In genomic region chr10:96124230-96125141, GRCh38 we compare ENCODE assay signal across 8 cellular contexts. TPM values are rescaled to one million over a fixed set of nuclear protein-coding genes. Genes with fewer than 3 reads are reported as not detected.
A peak's percentile ranks its signal among the peaks of the same experiment; 100 is the strongest.
DNase-seq lines count a peak whose midpoint lies in the region; ATAC-seq, FAIRE-seq and TF ChIP-seq lines count a peak whose summit lies in the region.

No MANE protein-coding gene starts in this region.

- no peak overlapping the region for H2AK5ac ChIP-seq in H1 (ENCODE audit: low read depth, low read length)

- TF ChIP-seq POLR2A in H1 (IDR thresholded peaks at IDR 0.05; ENCODE audit: control extremely low read depth in 1 of 2, low read depth in 2 of 2, low read length in 2 of 2) (peak in 1 of 2 experiments; percentile 73; a peak in 2 of 3 replicates), gastrocnemius medialis (IDR thresholded peaks at IDR 0.05) (no peak)

- H3K4me1 ChIP-seq in H1 (replicated peaks in 1 of 4; ENCODE audit: control insufficient read depth in 3 of 4, insufficient read depth in 4 of 4, low read length in 3 of 4), result peaks cover 3 to 8% (median 5%) of the 10 kb centered on the region in 4 experiments; a peak in 5 of 7 replicates
- peaks cover 2% of the 10 kb centered on the region in 2 donors for H3K4me1 ChIP-seq in gastrocnemius medialis

- H4K8ac ChIP-seq in H1 (ENCODE audit: extremely low read depth, insufficient read depth, low read length), result peak overlapping the region; percentile 84; the same call in 1 of the 2 replicates

- peak overlapping the region; percentile 100 for H2AFZ ChIP-seq in H1 (ENCODE audit: low read length)

- H3K23ac ChIP-seq in H1 (ENCODE audit: insufficient read length), result no peak overlapping the region

- peak overlapping the region; percentile 93 to 94 for H3K4me2 ChIP-seq in H1 (ENCODE audit: insufficient read depth in 1 of 2, low read depth in 2 of 2, low read length in 2 of 2)

- H3K18ac ChIP-seq in H1 (ENCODE audit: extremely low read depth, low read length), result peak overlapping the region; percentile 99

- peaks cover 35% of the 10 kb centered on the region for H3K27me3 Mint-ChIP-seq in neural crest cell (ENCODE audit: low read depth)
- H3K27me3 Mint-ChIP-seq in T-helper 2 cell treated with Interferon-gamma antibody and Interleukin-4, amounts not matched to agents 5 μg/mL and 100 μg/mL, for 36 hours (ENCODE audit: low read depth), result peaks cover 42% of the 10 kb centered on the region

- peak overlapping the region; percentile 87 for H3K4me3 Mint-ChIP-seq in neural crest cell
- H3K4me3 Mint-ChIP-seq in T-helper 2 cell treated with Interferon-gamma antibody and Interleukin-4, amounts not matched to agents 5 μg/mL and 100 μg/mL, for 36 hours, result no peak overlapping the region

- 19% methylated on average over 4 of the region's 4 CpGs; no CpG with 5 or more reads in 1 of the 2 experiments for WGBS in H1 (ENCODE audit: extremely low coverage in 1 of 2, insufficient coverage in 1 of 2, insufficient read length in 1 of 2, insufficient replicate concordance in 2 of 2, low coverage in 1 of 2, low lambda C conversion rate in 2 of 2, missing lambda C conversion rate in 1 of 2), 2 experiments

- peak overlapping the region; percentile 69 for H3K4ac ChIP-seq in H1 (replicated peaks; ENCODE audit: insufficient read length, low read depth, low read length)

- peak overlapping the region; percentile 93 for H2BK5ac ChIP-seq in H1 (ENCODE audit: low read depth, low read length)

- H3K27ac ChIP-seq in H1 (ENCODE audit: low read depth, low read length), result peak overlapping the region; percentile 69
- H3K27ac ChIP-seq in gastrocnemius medialis, result no peak overlapping the region

- peak overlapping the region; percentile 8 for H3K27ac Mint-ChIP-seq in neural crest cell (ENCODE audit: unreplicated experiment)
- no peak overlapping the region for H3K27ac Mint-ChIP-seq in T-helper 2 cell treated with Interferon-gamma antibody and Interleukin-4, amounts not matched to agents 5 μg/mL and 100 μg/mL, for 36 hours

- H3K79me2 ChIP-seq in H1 (ENCODE audit: control insufficient read depth in 1 of 2, insufficient read depth in 2 of 2, low read length in 2 of 2), result no peaks in the 10 kb centered on the region

- no peak overlapping the region for H3K14ac ChIP-seq in H1 (ENCODE audit: insufficient read length)

- peak; percentile 94 for FAIRE-seq in H1 (lab: Jason Lieb, UNC)

- peak overlapping the region; percentile 97 for H2BK15ac ChIP-seq in H1 (ENCODE audit: low read length)

- H3K79me1 ChIP-seq in H1 (ENCODE audit: low read depth, low read length), result no peaks in the 10 kb centered on the region

- peak overlapping the region; percentile 90 for H4K5ac ChIP-seq in H1 (ENCODE audit: insufficient read length, low read depth, low read length)

- DNase-seq in NCI-H1417 (lab: John Stamatoyannopoulos, UW) (peak in 2 of 3 experiments; percentile 78 to 88), NCI-H1417 treated with DMSO at 0.1 percent for 48 hours (lab: John Stamatoyannopoulos, UW) (no peak), NCI-H82 treated with DMSO at 0.1 percent for 48 hours (lab: John Stamatoyannopoulos, UW; ENCODE audit: unreplicated experiment) (peak; percentile 11), H1 (ENCODE audit: low read depth in 1 of 2, low spot score in 2 of 2) (peak; percentile 29 to 69), neural crest cell (ENCODE audit: low read depth, low spot score) (peak; percentile 30), gastrocnemius medialis (no peak), LoVo (ENCODE audit: low spot score) (no peak)
- no peak for DNase-seq in T-helper 2 cell treated with Interferon-gamma antibody and Interleukin-4, amounts not matched to agents 5 μg/mL and 100 μg/mL, for 36 hours (ENCODE audit: low spot score)

- H3K27me3 ChIP-seq in H1 (replicated peaks in 1 of 4; ENCODE audit: control insufficient read depth in 3 of 4, extremely low read depth in 1 of 4, insufficient read depth in 3 of 4, low read length in 3 of 4), result no peaks in the 10 kb centered on the region
- H3K27me3 ChIP-seq in gastrocnemius medialis, result peaks cover 29 to 90% (median 53%) of the 10 kb centered on the region in 3 donors

- peaks cover 23% of the 10 kb centered on the region for H3K4me1 Mint-ChIP-seq in neural crest cell
- H3K4me1 Mint-ChIP-seq in T-helper 2 cell treated with Interferon-gamma antibody and Interleukin-4, amounts not matched to agents 5 μg/mL and 100 μg/mL, for 36 hours (ENCODE audit: low read depth), result peaks cover 15% of the 10 kb centered on the region

- no peaks in the 10 kb centered on the region for H3K36me3 ChIP-seq in H1 (ENCODE audit: control insufficient read depth in 2 of 4, insufficient read depth in 4 of 4, low read length in 3 of 4)
- no peaks in the 10 kb centered on the region for H3K36me3 ChIP-seq in gastrocnemius medialis

- peak overlapping the region; percentile 88 for H2BK20ac ChIP-seq in H1 (ENCODE audit: low read length)

- TF ChIP-seq RAD21 in H1 (IDR thresholded peaks at IDR 0.05 in 1 of 2, conservative IDR thresholded peaks at IDR 0.05 in 1 of 2; ENCODE audit: low read depth in 2 of 2, low read length in 2 of 2), result no peak

- peak overlapping the region; percentile 92 for H4K91ac ChIP-seq in H1 (replicated peaks; ENCODE audit: insufficient read length, low read length)

- in situ Hi-C loops in gastrocnemius medialis (cut with MboI; ENCODE audit: low sequenced_read_pairs in 4 of 4), result loop anchor here in 2 of 4 donors (5.0 to 25.0 kb wide), 2 partner anchors 32 to 113 kb away; no protein-coding TSS in a partner anchor

- H2BK12ac ChIP-seq in H1 (ENCODE audit: low read depth, low read length), result peak overlapping the region; percentile 97

- H3K4me3 ChIP-seq in H1 (ENCODE audit: extremely low read depth in 1 of 4, insufficient read depth in 2 of 4, low read depth in 3 of 4, low read length in 4 of 4) (peak overlapping the region; percentile 32 to 61 (median 40); a peak in 6 of 8 replicates), gastrocnemius medialis (no peak overlapping the region)

- TF ChIP-seq EP300 in H1 (IDR thresholded peaks at IDR 0.05; ENCODE audit: borderline replicate concordance in 1 of 2, low read depth in 2 of 2, low read length in 2 of 2), result no peak

- TF ChIP-seq CTCF in H1 (IDR thresholded peaks at IDR 0.05; ENCODE audit: control extremely low read depth in 1 of 3, insufficient read depth in 1 of 3, low read depth in 1 of 3, low read length in 3 of 3) (no peak), neural crest cell (conservative IDR thresholded peaks at IDR 0.05) (no peak), gastrocnemius medialis (IDR thresholded peaks at IDR 0.05 in 4 of 5, conservative IDR thresholded peaks at IDR 0.05 in 1 of 5) (no peak)

- CTCF ChIA-PET in H1 (lab: Charles Lee; ENCODE audit: partially characterized antibody), result interaction anchor here (0.6 to 1.5 kb wide), 2 partner anchors 10 to 904 kb away, joined by 3 read pairs; no protein-coding TSS in a partner anchor

- no peaks in the 10 kb centered on the region for H3K9me3 ChIP-seq in H1 (ENCODE audit: insufficient read depth in 2 of 2, low read depth in 1 of 2, low read length in 1 of 2)
- H3K9me3 ChIP-seq in gastrocnemius medialis, result no peaks in the 10 kb centered on the region

- ATAC-seq in gastrocnemius medialis, result no peak

- POLR2A ChIA-PET in H1 (lab: Charles Lee; ENCODE audit: partially characterized antibody), result interaction anchor here (0.7 to 1.9 kb wide), 4 partner anchors 10 to 81 kb away, joined by 3 to 6 read pairs (median 4); partner anchors contain the start of gene CCNJ

- H4K20me1 ChIP-seq in H1 (replicated peaks in 1 of 2; ENCODE audit: control insufficient read depth in 1 of 2, insufficient read depth in 2 of 2, low read length in 2 of 2), result no peaks in the 10 kb centered on the region

- 0 out of 2 replicates have a peak, but pooled peaks cover 4% of the 10 kb centered on the region for H3K23me2 ChIP-seq in H1 (ENCODE audit: low read depth, low read length)

- H2BK120ac ChIP-seq in H1 (replicated peaks; ENCODE audit: low read depth, low read length), result peak overlapping the region; percentile 92

- H3K36me3 Mint-ChIP-seq in neural crest cell (ENCODE audit: low read depth), result peaks cover 2% of the 10 kb centered on the region
- peaks cover 6% of the 10 kb centered on the region for H3K36me3 Mint-ChIP-seq in T-helper 2 cell treated with Interferon-gamma antibody and Interleukin-4, amounts not matched to agents 5 μg/mL and 100 μg/mL, for 36 hours (ENCODE audit: low read depth)

- peak overlapping the region in 3 of 4 experiments; percentile 27 to 62 (median 46); a peak in 6 of 7 replicates for H3K9ac ChIP-seq in H1 (replicated peaks in 1 of 4; ENCODE audit: extremely low read depth in 1 of 4, low read depth in 3 of 4, low read length in 3 of 4)

- H3K9me3 Mint-ChIP-seq in neural crest cell, result peaks cover 3% of the 10 kb centered on the region
- H3K9me3 Mint-ChIP-seq in T-helper 2 cell treated with Interferon-gamma antibody and Interleukin-4, amounts not matched to agents 5 μg/mL and 100 μg/mL, for 36 hours, result peaks cover 22% of the 10 kb centered on the region

- intact Hi-C loops in gastrocnemius medialis (cut with DNase I; ENCODE audit: low total_unique reads), result no loop called here

- peak overlapping the region; percentile 71 for H3K56ac ChIP-seq in H1 (replicated peaks; ENCODE audit: insufficient read length, low read depth, low read length)

TF ChIP-seq in H1, 55 proteins besides CTCF, POLR2A, EP300 and RAD21 (continues in another document):
- TF ChIP-seq CTBP2 (IDR thresholded peaks at IDR 0.05; ENCODE audit: borderline replicate concordance, insufficient read depth, insufficient read length, low read length) (no peak), POLR2AphosphoS5 (IDR thresholded peaks at IDR 0.05; ENCODE audit: low read depth, low read length) (peak; percentile 52; the same call in 1 of the 2 replicates), RBBP5 (IDR thresholded peaks at IDR 0.05; ENCODE audit: borderline replicate concordance, low read depth, low read length) (peak; percentile 98), BACH1 (IDR thresholded peaks at IDR 0.05; ENCODE audit: low read length) (no peak), PHF8 (conservative IDR thresholded peaks at IDR 0.05; ENCODE audit: low read depth, low read length) (peak; percentile 56), TEAD4 (IDR thresholded peaks at IDR 0.05; ENCODE audit: low read depth, low read length) (no peak), KDM4A (IDR thresholded peaks at IDR 0.05; ENCODE audit: low read depth, low read length, severe bottlenecking) (peak; percentile 41), SRF (IDR thresholded peaks at IDR 0.05; ENCODE audit: low read depth, low read length) (no peak)

RNA-seq across cellular contexts. Expression of gene ZNF518A, which starts 5.6 kb away (rescaled TPM):
- total RNA-seq in H1 (2021; fragmentation: NEBNext Ultra II Directional; extraction: Animal tissue kit (Norgen Biotek cat#: 25700)), result 26.8 and 34.8 TPM in 2 replicates
- polyA plus RNA-seq in H1 (2011; rRNA removed), result 4.0 and 6.6 TPM in 2 replicates
- polyA plus RNA-seq in H1 (2011; cell fraction: cytosol; rRNA removed), result 9.1 TPM
- 10.1 TPM for polyA plus RNA-seq in H1 (2011; cell fraction: nucleus; rRNA removed)
- 6.3 to 14.5 TPM (median 9.1 TPM) in 4 replicates for polyA plus RNA-seq in H1 (2012, experiment 1 of 2)
- polyA plus RNA-seq in H1 (2012, experiment 2 of 2), result 0.52 TPM
- polyA plus RNA-seq in H1 (2013, experiment 1 of 2), result 15.2 TPM
- 15.3 TPM for polyA plus RNA-seq in H1 (2013, experiment 2 of 2)
- 25.4 and 42.1 TPM in 2 replicates for polyA minus RNA-seq in H1 (2011; rRNA and poly(A)+ RNA removed)
- polyA minus RNA-seq in H1 (2011; cell fraction: cytosol; rRNA and poly(A)+ RNA removed), result 17.8 TPM
- 69.1 TPM for polyA minus RNA-seq in H1 (2011; cell fraction: nucleus; rRNA and poly(A)+ RNA removed)
- total RNA-seq in neural crest cell (30.5 and 31.2 TPM in 2 replicates), gastrocnemius medialis (10 to 100 TPM in 1 of 4 donors, 1 to 10 TPM in 3; 4.9 to 11.8 (median 8.2) TPM)

Comparison
In these comparisons a context has a peak if more than half of its experiments do, and no peak if none do; other contexts are left out.
1. DNase-seq: peak in NCI-H1417 (2 of 3), NCI-H82 treated with DMSO at 0.1 percent for 48 hours (single experiment), H1 (2 of 2) and neural crest cell (single experiment); none in NCI-H1417 treated with DMSO at 0.1 percent for 48 hours (single experiment), gastrocnemius medialis (0 of 2), LoVo (single experiment) and T-helper 2 cell treated with Interferon-gamma antibody and Interleukin-4, amounts not matched to agents 5 μg/mL and 100 μg/mL, for 36 hours (single experiment).
2. H3K4me3 ChIP-seq: peak in H1 (4 of 4); none in gastrocnemius medialis (0 of 4).